In genomic region chr10:6530211-6530840, GRCh38 we compare ENCODE assay signal across 13 cellular contexts. TPM values are rescaled to one million over a fixed set of nuclear protein-coding genes. Genes with fewer than 3 reads are reported as not detected.
DNase-seq lines count a peak whose midpoint lies in the region; ATAC-seq, FAIRE-seq and TF ChIP-seq lines count a peak whose summit lies in the region.
"Had no signal": no experiment of that assay in that cellular context is flagged by ENCODE, and none has a peak within 500 bp of the region (broad histone marks: within the 10 kb centered on the region; RNA-seq: fewer than 3 reads in every experiment).

No MANE protein-coding gene starts in this region.

- H3K9ac ChIP-seq in HepG2 (ENCODE audit: insufficient read depth, low read depth, low read length) = no peak overlapping the region

- FAIRE-seq in HepG2 (lab: Jason Lieb, UNC) = no peak
- FAIRE-seq: A204.1, K562 had no signal

- no TSS peak for BruUV-seq in HepG2 (replicated peaks; lab: Mats Ljungman, UMichigan)

- intact Hi-C loops in right lobe of liver (cut with DNase I) (no loop called here), HepG2 (cut with micrococcal nuclease; ENCODE audit: unreplicated experiment) (no loop called here), upper lobe of right lung (cut with DNase I) (no loop called here)

- no peak overlapping the region for H2AFZ ChIP-seq in HepG2 (ENCODE audit: low read length)

- H3K27me3 Mint-ChIP-seq in activated naive CD4-positive, alpha-beta T cell treated with anti-CD3 and anti-CD28 coated beads, Interleukin-2, amount 50 U/mL, for 24 hours = no peaks in the 10 kb centered on the region

- TF ChIP-seq CTCF in right lobe of liver (IDR thresholded peaks at IDR 0.05) (no peak), HepG2 (CRISPR knock-in tag; IDR thresholded peaks at IDR 0.05) (no peak), upper lobe of right lung (IDR thresholded peaks at IDR 0.05) (no peak)

- peaks cover 95% of the 10 kb centered on the region for H3K4me1 Mint-ChIP-seq in activated naive CD4-positive, alpha-beta T cell treated with anti-CD3 and anti-CD28 coated beads, Interleukin-2, amount 50 U/mL, for 24 hours

- no peaks in the 10 kb centered on the region for H4K20me1 ChIP-seq in HepG2 (ENCODE audit: insufficient read depth, low read length)

- H3K4me3 ChIP-seq in right lobe of liver (no peak overlapping the region), HepG2 (replicated peaks in 1 of 3; ENCODE audit: insufficient read depth in 1 of 3, low read depth in 2 of 3, low read length in 3 of 3) (no peak overlapping the region), upper lobe of right lung (no peak overlapping the region)
- H3K4me3 ChIP-seq: K562 had no signal

- no peak for TF ChIP-seq EP300 in HepG2 (IDR thresholded peaks at IDR 0.05; ENCODE audit: low read depth in 2 of 2, low read length in 2 of 2)
- no peak for TF ChIP-seq EP300 in HepG2 (CRISPR knock-in tag; IDR thresholded peaks at IDR 0.05; ENCODE audit: borderline replicate concordance)

- TF ChIP-seq POLR2A in right lobe of liver (IDR thresholded peaks at IDR 0.05) (no peak), HepG2 (IDR thresholded peaks at IDR 0.05; ENCODE audit: insufficient read depth in 1 of 2, low read depth in 2 of 2, low read length in 2 of 2) (no peak)

- peak overlapping the region; percentile 93 for H3K4me3 Mint-ChIP-seq in activated naive CD4-positive, alpha-beta T cell treated with anti-CD3 and anti-CD28 coated beads, Interleukin-2, amount 50 U/mL, for 24 hours

- H3K9me3 ChIP-seq in right lobe of liver (no peaks in the 10 kb centered on the region), HepG2 (ENCODE audit: low read length) (no peaks in the 10 kb centered on the region), upper lobe of right lung (no peaks in the 10 kb centered on the region)

- H3K27me3 ChIP-seq in right lobe of liver (no peaks in the 10 kb centered on the region), HepG2 (ENCODE audit: control insufficient read depth in 1 of 2, insufficient read depth in 2 of 2, low read length in 2 of 2) (peaks cover 0 to 10% of the 10 kb centered on the region in 2 experiments; a peak in 2 of 5 replicates), upper lobe of right lung (no peaks in the 10 kb centered on the region)

- 55% methylated on average over 16 of the region's 18 CpGs for WGBS in right lobe of liver (ENCODE audit: insufficient coverage, low coverage, low lambda C conversion rate, missing lambda C conversion rate)
- whole genome bisulfite sequencing in HepG2 (ENCODE audit: low lambda C conversion rate) = 39% methylated on average over 18 of the region's 18 CpGs

- H3K36me3 ChIP-seq in right lobe of liver = no peaks in the 10 kb centered on the region
- no peaks in the 10 kb centered on the region for H3K36me3 ChIP-seq in HepG2 (replicated peaks in 1 of 2; ENCODE audit: control insufficient read depth in 1 of 2, insufficient read depth in 2 of 2, low read length in 2 of 2)
- H3K36me3 ChIP-seq in upper lobe of right lung = no peaks in the 10 kb centered on the region

- in situ Hi-C loops in HepG2 (cut with HindIII; ENCODE audit: extremely low pct_ligation_motif_present, low pct_unique_long_range_greater_than_20kb) = no loop called here

- no peak overlapping the region for H3K27ac ChIP-seq in right lobe of liver
- no peak overlapping the region for H3K27ac ChIP-seq in HepG2 (ENCODE audit: extremely low read length, insufficient read depth, low read length)
- H3K27ac ChIP-seq in upper lobe of right lung = no peak overlapping the region

- peak in 3 of 4 donors; percentile 31 to 43 (median 42) for ATAC-seq in right lobe of liver
- ATAC-seq in HepG2 = no peak
- peak; percentile 53 for ATAC-seq in upper lobe of right lung
- ATAC-seq: K562 had no signal

- H3K79me2 ChIP-seq in HepG2 (ENCODE audit: insufficient read depth, low read length) = no peaks in the 10 kb centered on the region

- peak overlapping the region; percentile 100 for H3K27ac Mint-ChIP-seq in activated naive CD4-positive, alpha-beta T cell treated with anti-CD3 and anti-CD28 coated beads, Interleukin-2, amount 50 U/mL, for 24 hours

- no peak for TF ChIP-seq RAD21 in HepG2 (CRISPR knock-in tag; IDR thresholded peaks at IDR 0.05)

- no peaks in the 10 kb centered on the region for H3K9me3 Mint-ChIP-seq in activated naive CD4-positive, alpha-beta T cell treated with anti-CD3 and anti-CD28 coated beads, Interleukin-2, amount 50 U/mL, for 24 hours

- DNase-seq in right lobe of liver = no peak
- DNase-seq in HepG2 (ENCODE audit: low spot score) = no peak
- peak; percentile 83 for DNase-seq in stimulated activated CD4-positive, alpha-beta T cell treated with anti-CD3 and anti-CD28 coated beads, Interleukin-1b, Interleukin-23, amount 100 ng/mL, for 48 hours
- no peak for DNase-seq in upper lobe of right lung
- DNase-seq in NK-92 (lab: John Stamatoyannopoulos, UW; ENCODE audit: unreplicated experiment) = no peak
- no peak for DNase-seq in medulla oblongata (ENCODE audit: extremely low spot score)
- DNase-seq in NCI-H748 treated with DMSO at 0.1 percent for 48 hours (lab: John Stamatoyannopoulos, UW) = no peak
- DNase-seq: mammary epithelial cell, NCI-H510A treated with DMSO at 0.1 percent for 48 hours had no signal

- H3K4me2 ChIP-seq in HepG2 (ENCODE audit: low read depth, low read length) = no peak overlapping the region

- CTCF ChIA-PET in HepG2 (lab: Yijun Ruan, JAX; ENCODE audit: low intra/inter-chr PET ratio, low total read pairs) = no interaction called here

- H3K4me1 ChIP-seq in right lobe of liver (no peaks in the 10 kb centered on the region), HepG2 (ENCODE audit: insufficient read depth, low read length) (no peaks in the 10 kb centered on the region), upper lobe of right lung (no peaks in the 10 kb centered on the region)

- peaks cover 19% of the 10 kb centered on the region for H3K36me3 Mint-ChIP-seq in activated naive CD4-positive, alpha-beta T cell treated with anti-CD3 and anti-CD28 coated beads, Interleukin-2, amount 50 U/mL, for 24 hours

- POLR2A ChIA-PET in HepG2 (lab: Yijun Ruan, JAX) = no interaction called here

TF ChIP-seq in HepG2, 621 proteins besides CTCF, POLR2A, EP300 and RAD21 (continues in another document):
- TF ChIP-seq BHLHE40 (IDR thresholded peaks at IDR 0.05; ENCODE audit: low read length) = no peak
- TF ChIP-seq, protein P1, sequence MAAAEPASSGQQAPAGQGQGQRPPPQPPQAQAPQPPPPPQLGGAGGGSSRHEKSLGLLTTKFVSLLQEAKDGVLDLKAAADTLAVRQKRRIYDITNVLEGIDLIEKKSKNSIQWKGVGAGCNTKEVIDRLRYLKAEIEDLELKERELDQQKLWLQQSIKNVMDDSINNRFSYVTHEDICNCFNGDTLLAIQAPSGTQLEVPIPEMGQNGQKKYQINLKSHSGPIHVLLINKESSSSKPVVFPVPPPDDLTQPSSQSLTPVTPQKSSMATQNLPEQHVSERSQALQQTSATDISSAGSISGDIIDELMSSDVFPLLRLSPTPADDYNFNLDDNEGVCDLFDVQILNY (CRISPR knock-in tag; conservative IDR thresholded peaks at IDR 0.05) = no peak
- TF ChIP-seq ZFP82 (CRISPR knock-in tag; IDR thresholded peaks at IDR 0.05; ENCODE audit: borderline replicate concordance) = no peak
- TF ChIP-seq, protein P2, sequence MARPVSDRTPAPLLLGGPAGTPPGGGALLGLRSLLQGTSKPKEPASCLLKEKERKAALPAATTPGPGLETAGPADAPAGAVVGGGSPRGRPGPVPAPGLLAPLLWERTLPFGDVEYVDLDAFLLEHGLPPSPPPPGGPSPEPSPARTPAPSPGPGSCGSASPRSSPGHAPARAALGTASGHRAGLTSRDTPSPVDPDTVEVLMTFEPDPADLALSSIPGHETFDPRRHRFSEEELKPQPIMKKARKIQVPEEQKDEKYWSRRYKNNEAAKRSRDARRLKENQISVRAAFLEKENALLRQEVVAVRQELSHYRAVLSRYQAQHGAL (CRISPR knock-in tag; IDR thresholded peaks at IDR 0.05; ENCODE audit: not compliant biosample characterization) = no peak
- TF ChIP-seq ZNF501 (CRISPR knock-in tag; IDR thresholded peaks at IDR 0.05) = no peak
- TF ChIP-seq, protein P3, sequence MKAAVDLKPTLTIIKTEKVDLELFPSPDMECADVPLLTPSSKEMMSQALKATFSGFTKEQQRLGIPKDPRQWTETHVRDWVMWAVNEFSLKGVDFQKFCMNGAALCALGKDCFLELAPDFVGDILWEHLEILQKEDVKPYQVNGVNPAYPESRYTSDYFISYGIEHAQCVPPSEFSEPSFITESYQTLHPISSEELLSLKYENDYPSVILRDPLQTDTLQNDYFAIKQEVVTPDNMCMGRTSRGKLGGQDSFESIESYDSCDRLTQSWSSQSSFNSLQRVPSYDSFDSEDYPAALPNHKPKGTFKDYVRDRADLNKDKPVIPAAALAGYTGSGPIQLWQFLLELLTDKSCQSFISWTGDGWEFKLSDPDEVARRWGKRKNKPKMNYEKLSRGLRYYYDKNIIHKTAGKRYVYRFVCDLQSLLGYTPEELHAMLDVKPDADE (CRISPR knock-in tag; IDR thresholded peaks at IDR 0.05) = no peak
- no peak for TF ChIP-seq RBFOX2 (IDR thresholded peaks at IDR 0.05; ENCODE audit: low read depth, low read length)
- TF ChIP-seq ZNF12 (CRISPR knock-in tag; IDR thresholded peaks at IDR 0.05) = no peak

RNA-seq across cellular contexts. Expression of gene PRKCQ, which starts 49.8 kb away (rescaled TPM):
- total RNA-seq in right lobe of liver (under 1 TPM; 0.12 to 0.60 (median 0.16) TPM), HepG2 (2016; rRNA removed; fragmentation: Illumina TruSeq; extraction: Trizol) (0.35 and 0.60 TPM in 2 replicates), upper lobe of right lung (9.8 TPM)
- 0.20 and 0.35 TPM in 2 replicates for total RNA-seq in HepG2 (2016; cell fraction: cytosol; rRNA removed; fragmentation: Illumina TruSeq; extraction: Trizol; ENCODE audit: low read depth)
- total RNA-seq in HepG2 (2016; cell fraction: insoluble cytoplasmic fraction; rRNA removed; fragmentation: Illumina TruSeq; extraction: Trizol) = 0.28 and 0.58 TPM in 2 replicates
- 0.34 and 0.38 TPM in 2 replicates for total RNA-seq in HepG2 (2016; cell fraction: membrane; rRNA removed; fragmentation: Illumina TruSeq; extraction: Trizol)
- 0.37 and 0.41 TPM in 2 replicates for total RNA-seq in HepG2 (2016; cell fraction: nucleus; rRNA removed; fragmentation: Illumina TruSeq; extraction: Trizol)
- 0.05 and 0.13 TPM in 2 replicates for polyA plus RNA-seq in HepG2 (2011; rRNA removed)
- 0.05 TPM in 2 replicates for polyA plus RNA-seq in HepG2 (2011; cell fraction: cytosol; rRNA removed)
- polyA plus RNA-seq in HepG2 (2011; cell fraction: nucleus; rRNA removed) = 0.03 and 0.06 TPM in 2 replicates
- 0.08 and 0.09 TPM in 2 replicates for polyA plus RNA-seq in HepG2 (2012)
- polyA plus RNA-seq in HepG2 (2016; cell fraction: cytosol; fragmentation: Illumina TruSeq; extraction: Trizol; ENCODE audit: low read depth) = 0.14 and 0.18 TPM in 2 replicates
- 0.28 and 0.47 TPM in 2 replicates for polyA plus RNA-seq in HepG2 (2016; cell fraction: insoluble cytoplasmic fraction; fragmentation: Illumina TruSeq; extraction: Trizol; ENCODE audit: low read depth)
- 0.11 and 0.28 TPM in 2 replicates for polyA plus RNA-seq in HepG2 (2016; cell fraction: membrane; fragmentation: Illumina TruSeq; extraction: Trizol; ENCODE audit: low read depth)
- 0.48 TPM in 1 of 2 replicates, not detected in the other for polyA plus RNA-seq in HepG2 (2016; cell fraction: nucleus; fragmentation: Illumina TruSeq; extraction: Trizol; ENCODE audit: insufficient read depth, low read depth)
- 0.22 and 2.0 TPM in 2 replicates for polyA minus RNA-seq in HepG2 (2011; rRNA and poly(A)+ RNA removed; ENCODE audit: low replicate concordance)
- polyA minus RNA-seq in HepG2 (2011; cell fraction: cytosol; rRNA and poly(A)+ RNA removed) = not detected in 2 replicates
- polyA minus RNA-seq in HepG2 (2011; cell fraction: nucleus; rRNA and poly(A)+ RNA removed) = 0.26 TPM in 1 of 2 replicates, not detected in the other
- total RNA-seq: SK-MEL-5 had no signal
